Comparison of ENCODE assay signal across 27 cellular contexts in the genomic region with DNA sequence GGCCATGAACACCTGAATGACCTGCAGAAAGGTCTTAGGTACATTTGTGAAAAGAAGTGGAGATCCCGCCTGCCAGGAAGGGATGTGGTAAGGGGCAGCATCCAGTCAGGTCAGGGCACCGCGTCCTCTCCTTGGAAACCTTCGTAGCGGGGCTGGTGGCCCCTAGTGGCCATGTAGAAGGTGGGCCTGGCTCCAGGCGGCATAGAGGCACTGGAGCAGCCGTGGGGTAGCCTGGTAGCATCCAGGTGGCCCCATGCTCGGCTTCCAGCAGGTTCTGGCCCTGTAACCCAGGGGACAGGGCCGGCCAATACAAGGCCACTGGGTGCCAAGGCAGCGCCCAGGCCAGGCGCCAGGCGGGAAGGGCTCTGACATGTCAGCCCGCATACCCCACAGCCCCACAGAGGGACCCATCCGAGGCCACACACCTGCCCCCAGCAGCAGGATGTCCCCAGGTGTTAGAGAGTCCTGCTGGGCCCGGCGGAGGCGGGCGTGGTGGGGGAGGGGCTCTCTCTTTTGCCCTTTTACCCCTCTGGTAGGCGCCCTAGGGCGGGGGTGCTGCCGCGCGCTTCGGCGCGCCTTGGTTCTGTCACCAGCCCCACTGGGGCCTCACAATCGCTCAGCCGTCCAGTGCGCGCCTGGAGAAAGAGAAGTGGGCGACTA. TPM values are rescaled to one million over a fixed set of nuclear protein-coding genes. Genes with fewer than 3 reads are reported as not detected.
"Had no signal": no experiment of that assay in that cellular context is flagged by ENCODE, and none has a peak within 500 bp of the region (broad histone marks: within the 10 kb centered on the region; RNA-seq: fewer than 3 reads in every experiment).

No MANE protein-coding gene starts in this region.

- H3K9me3 Mint-ChIP-seq: activated CD4-positive, alpha-beta memory T cell treated with anti-CD3 and anti-CD28 coated beads, Interleukin-2, amount 10 ng/mL, durations not matched to agents 7 days and 5 days; activated CD4-positive, alpha-beta T cell treated with anti-CD3 and anti-CD28 coated beads, Interleukin-2, amount 10 ng/mL, durations not matched to agents 24 days and 14 days; activated naive CD4-positive, alpha-beta T cell treated with anti-CD3 and anti-CD28 coated beads, Interleukin-2, amount 50 U/mL, for 24 hours; natural killer cell treated with Interleukin-12 subunit alpha and Interleukin-12 subunit beta and Interleukin-15 and Interleukin-18, amount 100 ng/mL, for 72 hours had no signal

- H2AFZ ChIP-seq: parathyroid adenoma had no signal

- DNase-seq: activated CD4-positive, alpha-beta memory T cell treated with anti-CD3 and anti-CD28 coated beads, Interleukin-2, amount 10 ng/mL, durations not matched to agents 7 days and 5 days; activated CD4-positive, alpha-beta T cell treated with anti-CD3 and anti-CD28 coated beads, Interleukin-2, amount 10 ng/mL, durations not matched to agents 24 days and 14 days; activated effector memory CD4-positive, alpha-beta T cell treated with Interleukin-2 at 50 U/mL for 16 hours; activated T-cell treated with anti-CD3 and anti-CD28 coated beads, Interleukin-2, amount 50 U/mL, for 72 hours; anterior cingulate cortex; body of pancreas; effector CD4-positive, alpha-beta T cell; foreskin melanocyte; left ventricle myocardium superior; mammary epithelial cell; midbrain; small intestine; stimulated activated CD4-positive, alpha-beta T cell treated with anti-CD3 and anti-CD28 coated beads, Interleukin-2, amount 100 ng/mL, for 24 hours; stimulated activated naive CD4-positive, alpha-beta T cell; thyroid gland had no signal

- H3K79me2 ChIP-seq: parathyroid adenoma had no signal

- H3K27ac Mint-ChIP-seq: activated CD4-positive, alpha-beta memory T cell treated with anti-CD3 and anti-CD28 coated beads, Interleukin-2, amount 10 ng/mL, durations not matched to agents 7 days and 5 days; activated CD4-positive, alpha-beta T cell treated with anti-CD3 and anti-CD28 coated beads, Interleukin-2, amount 10 ng/mL, durations not matched to agents 24 days and 14 days; activated naive CD4-positive, alpha-beta T cell treated with anti-CD3 and anti-CD28 coated beads, Interleukin-2, amount 50 U/mL, for 24 hours; activated T-cell treated with anti-CD3 and anti-CD28 coated beads, Interleukin-2, amount 50 U/mL, for 72 hours; natural killer cell treated with Interleukin-12 subunit alpha and Interleukin-12 subunit beta and Interleukin-15 and Interleukin-18, amount 100 ng/mL, for 72 hours had no signal

- H3K4me3 ChIP-seq: body of pancreas, cardiac muscle cell, thyroid gland had no signal

- H3K27me3 ChIP-seq: body of pancreas, cardiac muscle cell, neutrophil, thyroid gland had no signal

- H3K27ac ChIP-seq: body of pancreas, cardiac muscle cell, neutrophil, parathyroid adenoma, thyroid gland had no signal

- H3K36me3 Mint-ChIP-seq: activated naive CD4-positive, alpha-beta T cell treated with anti-CD3 and anti-CD28 coated beads, Interleukin-2, amount 50 U/mL, for 24 hours; natural killer cell treated with Interleukin-12 subunit alpha and Interleukin-12 subunit beta and Interleukin-15 and Interleukin-18, amount 100 ng/mL, for 72 hours had no signal

- H3K27me3 Mint-ChIP-seq: activated naive CD4-positive, alpha-beta T cell treated with anti-CD3 and anti-CD28 coated beads, Interleukin-2, amount 50 U/mL, for 24 hours had no signal

- ATAC-seq: activated CD4-positive, CD25-positive, alpha-beta regulatory T cell treated with anti-CD3 and anti-CD28 coated beads, Interleukin-2, amount 50 U/mL, for 24 hours; activated T-cell treated with anti-CD3 and anti-CD28 coated beads, Interleukin-2, amount 50 U/mL, for 72 hours; body of pancreas; esophagus mucosa; left ventricle myocardium superior; sciatic nerve had no signal

- H3K4me3 Mint-ChIP-seq: activated CD4-positive, alpha-beta memory T cell treated with anti-CD3 and anti-CD28 coated beads, Interleukin-2, amount 10 ng/mL, durations not matched to agents 7 days and 5 days; activated CD4-positive, alpha-beta T cell treated with anti-CD3 and anti-CD28 coated beads, Interleukin-2, amount 10 ng/mL, durations not matched to agents 24 days and 14 days; activated naive CD4-positive, alpha-beta T cell treated with anti-CD3 and anti-CD28 coated beads, Interleukin-2, amount 50 U/mL, for 24 hours; activated T-cell treated with anti-CD3 and anti-CD28 coated beads, Interleukin-2, amount 50 U/mL, for 72 hours; natural killer cell treated with Interleukin-12 subunit alpha and Interleukin-12 subunit beta and Interleukin-15 and Interleukin-18, amount 100 ng/mL, for 72 hours had no signal

- H3K36me3 ChIP-seq: cardiac muscle cell, neutrophil, thyroid gland had no signal

- H3K9me3 ChIP-seq: body of pancreas, neutrophil, thyroid gland had no signal

- H3K4me1 ChIP-seq: body of pancreas, thyroid gland had no signal

- H3K4me1 Mint-ChIP-seq: activated CD4-positive, alpha-beta T cell treated with anti-CD3 and anti-CD28 coated beads, Interleukin-2, amount 10 ng/mL, durations not matched to agents 24 days and 14 days had no signal

RNA-seq across cellular contexts. Expression of gene SPATA31E1, which starts 58.3 kb away (rescaled TPM):
- total RNA-seq: activated CD4-positive, alpha-beta memory T cell treated with anti-CD3 and anti-CD28 coated beads, Interleukin-2, amount 10 ng/mL, durations not matched to agents 7 days and 5 days; activated CD4-positive, alpha-beta T cell treated with anti-CD3 and anti-CD28 coated beads, Interleukin-2, amount 10 ng/mL, durations not matched to agents 24 days and 14 days; activated T-cell treated with anti-CD3 and anti-CD28 coated beads, Interleukin-2, amount 50 U/mL, for 72 hours; body of pancreas; cardiac muscle cell; chondrocyte; esophagus mucosa; left ventricle myocardium superior; mammary epithelial cell; natural killer cell treated with Interleukin-12 subunit alpha and Interleukin-12 subunit beta and Interleukin-15 and Interleukin-18, amount 100 ng/mL, for 72 hours; sciatic nerve; subcutaneous adipose tissue; T-helper 2 cell treated with Interferon-gamma antibody and Interleukin-4, amounts not matched to agents 100 ng/mL and 5 ng/mL, for 36 hours; urinary bladder had no signal
